Comparison of ENCODE assay signal across 30 cellular contexts in the genomic region with DNA sequence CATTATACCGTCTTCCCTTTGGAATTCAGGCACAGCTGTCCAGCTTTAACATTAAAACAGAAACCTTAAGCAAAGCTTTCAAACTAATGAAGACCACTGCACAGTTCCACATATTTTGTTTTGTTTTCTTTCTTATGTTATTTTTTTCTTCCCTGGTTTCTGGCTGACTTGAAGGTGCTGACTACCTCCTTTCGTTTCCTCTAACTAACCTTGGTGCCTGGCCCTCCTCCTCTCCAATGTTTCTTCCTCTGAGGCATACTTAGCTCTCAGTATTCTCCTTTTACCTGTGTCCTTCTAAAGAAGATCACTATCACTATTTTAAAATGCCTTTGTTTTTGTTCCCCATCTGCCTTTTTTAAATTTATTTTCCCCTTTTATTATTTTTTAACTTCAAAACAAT.
"Had no signal": no experiment of that assay in that cellular context is flagged by ENCODE, and none has a peak within 500 bp of the region (broad histone marks: within the 10 kb centered on the region; RNA-seq: fewer than 3 reads in every experiment).

No MANE protein-coding gene starts in this region.

- H3K27ac ChIP-seq: KMS-11, Peyer's patch, RWPE1, SJCRH30, SK-N-MC had no signal

- H3K9ac ChIP-seq: KMS-11 had no signal

- H3K27me3 ChIP-seq: MG63, Peyer's patch, SJCRH30 had no signal

- H3K4me3 ChIP-seq: MG63, Peyer's patch, SJCRH30, SK-N-MC had no signal

- DNase-seq: Kasumi-1, MG63, MV-4-11, NCI-H1092, NCI-H1105, NCI-H1417 treated with DMSO at 0.1 percent for 48 hours, NCI-H1436 treated with DMSO at 0.1 percent for 48 hours, NCI-H1694 treated with DMSO at 0.1 percent for 48 hours, NCI-H187 treated with DMSO at 0.1 percent for 48 hours, NCI-H2029, NCI-H2081, NCI-H2171 treated with DMSO at 0.1 percent for 48 hours, NCI-H2227 treated with DMSO at 0.1 percent for 48 hours, NCI-H345, NCI-H446, NCI-H524, NCI-H526, NCI-H69, NCI-H748 treated with DMSO at 0.1 percent for 48 hours, NCI-H82, Peyer's patch, SHP77, SIG-M5, SJCRH30, T-cell had no signal

- H3K36me3 ChIP-seq: MG63, Peyer's patch, SJCRH30 had no signal

- H3K4me1 ChIP-seq: Peyer's patch, SJCRH30 had no signal

- ATAC-seq: Right ventricle myocardium inferior, SK-N-SH treated with all-trans-retinoic acid at 6 μM for 48 hours, T-cell had no signal

- H3K9me3 ChIP-seq: MG63, Peyer's patch, SJCRH30 had no signal

- H3K4me2 ChIP-seq: KMS-11 had no signal
